In genomic region chr16:30633526-30633925, GRCh38 we compare ENCODE assay signal across 8 cellular contexts. TPM values are rescaled to one million over a fixed set of nuclear protein-coding genes. Genes with fewer than 3 reads are reported as not detected.
DNase-seq lines count a peak whose midpoint lies in the region; ATAC-seq and TF ChIP-seq lines count a peak whose summit lies in the region.

No MANE protein-coding gene starts in this region.

- H3K4me3 ChIP-seq in iPS-15b (ENCODE audit: low read depth, low read length), result peak overlapping the region; percentile 48

- DNase-seq in HFFc6 (no peak), HuH-7 (ENCODE audit: low spot score) (no peak), ecto neural progenitor cell (ENCODE audit: low spot score) (no peak), erythroblast (lab: John Stamatoyannopoulos, UW) (no peak)

- TF ChIP-seq CTCF in HFFc6 (IDR thresholded peaks at IDR 0.05), result no peak

- TF ChIP-seq POLR2A in erythroblast (IDR thresholded peaks at IDR 0.05; ENCODE audit: low read length), result no peak

- ATAC-seq in activated T-helper 17 cell treated with anti-CD3 and anti-CD28 coated beads, Interleukin-2, amount 50 U/mL, for 72 hours (replicated peaks), result no peak
- ATAC-seq in stimulated activated memory B cell treated with anti-CD40 and anti-IgM and Interleukin-4, amounts not matched to agents 10 μg/mL and 1 μg/mL and 100 μg/mL, for 72 hours, result no peak
- no peak for ATAC-seq in HG03520 (IDR thresholded peaks at IDR 0.05; ENCODE audit: unreplicated experiment)

- H3K27ac Mint-ChIP-seq in HFFc6, result peak overlapping the region; percentile 90; the same call in 1 of the 2 replicates
- H3K27ac Mint-ChIP-seq in activated T-helper 17 cell treated with anti-CD3 and anti-CD28 coated beads, Interleukin-2, amount 50 U/mL, for 72 hours, result peak overlapping the region; percentile 95
- H3K27ac Mint-ChIP-seq in stimulated activated memory B cell treated with anti-CD40 and anti-IgM and Interleukin-4, amounts not matched to agents 10 μg/mL and 1 μg/mL and 100 μg/mL, for 72 hours, result peak overlapping the region; percentile 94

- no peaks in the 10 kb centered on the region for H3K36me3 ChIP-seq in iPS-15b (ENCODE audit: control insufficient read depth, insufficient read depth, low read length)

- no peaks in the 10 kb centered on the region for H3K9me3 Mint-ChIP-seq in HFFc6
- H3K9me3 Mint-ChIP-seq in activated T-helper 17 cell treated with anti-CD3 and anti-CD28 coated beads, Interleukin-2, amount 50 U/mL, for 72 hours, result no peaks in the 10 kb centered on the region
- H3K9me3 Mint-ChIP-seq in stimulated activated memory B cell treated with anti-CD40 and anti-IgM and Interleukin-4, amounts not matched to agents 10 μg/mL and 1 μg/mL and 100 μg/mL, for 72 hours, result no peaks in the 10 kb centered on the region

- peak overlapping the region; percentile 97 for H3K4me3 Mint-ChIP-seq in HFFc6
- peak overlapping the region; percentile 85 for H3K4me3 Mint-ChIP-seq in activated T-helper 17 cell treated with anti-CD3 and anti-CD28 coated beads, Interleukin-2, amount 50 U/mL, for 72 hours
- H3K4me3 Mint-ChIP-seq in stimulated activated memory B cell treated with anti-CD40 and anti-IgM and Interleukin-4, amounts not matched to agents 10 μg/mL and 1 μg/mL and 100 μg/mL, for 72 hours, result peak overlapping the region; percentile 80

- peaks cover 3% of the 10 kb centered on the region; the same call in 1 of the 2 replicates for H3K27me3 Mint-ChIP-seq in HFFc6 (ENCODE audit: insufficient read depth)
- H3K27me3 Mint-ChIP-seq in activated T-helper 17 cell treated with anti-CD3 and anti-CD28 coated beads, Interleukin-2, amount 50 U/mL, for 72 hours, result no peaks in the 10 kb centered on the region
- H3K27me3 Mint-ChIP-seq in stimulated activated memory B cell treated with anti-CD40 and anti-IgM and Interleukin-4, amounts not matched to agents 10 μg/mL and 1 μg/mL and 100 μg/mL, for 72 hours, result no peaks in the 10 kb centered on the region

- no peaks in the 10 kb centered on the region for H3K4me1 ChIP-seq in iPS-15b (ENCODE audit: control insufficient read depth, insufficient read depth, low read length)

- H3K27me3 ChIP-seq in iPS-15b (ENCODE audit: control insufficient read depth, insufficient read depth, low read length), result no peaks in the 10 kb centered on the region

- peaks cover 26% of the 10 kb centered on the region for H3K4me1 Mint-ChIP-seq in HFFc6 (ENCODE audit: low read depth)
- H3K4me1 Mint-ChIP-seq in activated T-helper 17 cell treated with anti-CD3 and anti-CD28 coated beads, Interleukin-2, amount 50 U/mL, for 72 hours, result peaks cover 5% of the 10 kb centered on the region
- H3K4me1 Mint-ChIP-seq in stimulated activated memory B cell treated with anti-CD40 and anti-IgM and Interleukin-4, amounts not matched to agents 10 μg/mL and 1 μg/mL and 100 μg/mL, for 72 hours, result peaks cover 22% of the 10 kb centered on the region

- H3K36me3 Mint-ChIP-seq in HFFc6 (ENCODE audit: low read depth), result no peaks in the 10 kb centered on the region
- H3K36me3 Mint-ChIP-seq in activated T-helper 17 cell treated with anti-CD3 and anti-CD28 coated beads, Interleukin-2, amount 50 U/mL, for 72 hours (ENCODE audit: low read depth), result peaks cover 8% of the 10 kb centered on the region
- no peaks in the 10 kb centered on the region for H3K36me3 Mint-ChIP-seq in stimulated activated memory B cell treated with anti-CD40 and anti-IgM and Interleukin-4, amounts not matched to agents 10 μg/mL and 1 μg/mL and 100 μg/mL, for 72 hours

- peak overlapping the region; percentile 37 for H3K9ac ChIP-seq in iPS-15b (ENCODE audit: low read depth, low read length)

- no peaks in the 10 kb centered on the region for H3K9me3 ChIP-seq in iPS-15b (ENCODE audit: control insufficient read depth, insufficient read depth, low read length)

RNA-seq across cellular contexts. Expression of gene PRR14, which starts 17.2 kb away (rescaled TPM):
- 10 to 100 TPM; 26.8 to 34.6 (median 29.8) TPM for total RNA-seq in HFFc6 (2021; fragmentation: NEBNext Ultra II Directional; extraction: Animal tissue kit (Norgen Biotek cat#: 25700))
- 10 to 100 TPM; 76.6 to 97.5 TPM for total RNA-seq in activated T-helper 17 cell treated with anti-CD3 and anti-CD28 coated beads, Interleukin-2, amount 50 U/mL, for 72 hours

RNA-seq across cellular contexts. Expression of gene ZNF689, which starts 23.3 kb away (rescaled TPM):
- total RNA-seq in HFFc6 (2021; fragmentation: NEBNext Ultra II Directional; extraction: Animal tissue kit (Norgen Biotek cat#: 25700)), result 1 to 10 TPM; 6.9 to 8.7 (median 7.5) TPM
- total RNA-seq in activated T-helper 17 cell treated with anti-CD3 and anti-CD28 coated beads, Interleukin-2, amount 50 U/mL, for 72 hours, result 10 to 100 TPM in 1 of 2 donors, 1 to 10 TPM in 1; 5.9 to 12.1 TPM

RNA-seq across cellular contexts. Expression of gene FBRS, which starts 24.7 kb away (rescaled TPM):
- 10 to 100 TPM; 54.1 to 72.1 (median 64.5) TPM for total RNA-seq in HFFc6 (2021; fragmentation: NEBNext Ultra II Directional; extraction: Animal tissue kit (Norgen Biotek cat#: 25700))
- 100 to 1,000 TPM in 1 of 2 donors, 10 to 100 TPM in 1; 92.6 to 140 TPM for total RNA-seq in activated T-helper 17 cell treated with anti-CD3 and anti-CD28 coated beads, Interleukin-2, amount 50 U/mL, for 72 hours

RNA-seq across cellular contexts. Expression of gene ZNF785, which starts 48.0 kb away (rescaled TPM):
- 10 to 100 TPM in 3 of 6 experiments, 1 to 10 TPM in 3; 7.3 to 12.2 (median 10.1) TPM for total RNA-seq in HFFc6 (2021; fragmentation: NEBNext Ultra II Directional; extraction: Animal tissue kit (Norgen Biotek cat#: 25700))
- 10 to 100 TPM; 10.5 to 15.5 TPM for total RNA-seq in activated T-helper 17 cell treated with anti-CD3 and anti-CD28 coated beads, Interleukin-2, amount 50 U/mL, for 72 hours
